Comparison of ENCODE assay signal across 24 cellular contexts in the genomic region with DNA sequence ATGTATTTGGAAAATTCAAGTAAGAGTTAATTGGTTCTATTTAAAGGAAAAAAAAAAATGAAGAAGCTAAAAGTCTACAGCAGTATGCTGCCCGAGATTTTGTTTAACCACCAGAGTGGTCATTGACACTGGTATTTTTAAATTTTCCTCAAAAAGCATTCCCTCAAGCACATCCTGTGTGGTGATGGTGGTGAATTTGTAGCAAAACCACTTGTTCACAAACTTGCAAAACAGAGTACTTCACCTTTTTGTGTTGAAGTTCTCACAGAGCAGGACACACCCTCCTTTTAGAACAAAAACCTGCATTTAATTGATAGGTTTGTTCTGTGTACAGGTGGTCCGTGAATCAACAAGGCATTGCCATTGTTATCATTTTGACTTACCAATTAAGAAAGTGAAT.
DNase-seq lines count a peak whose midpoint lies in the region; ATAC-seq and TF ChIP-seq lines count a peak whose summit lies in the region.
"Had no signal": no experiment of that assay in that cellular context is flagged by ENCODE, and none has a peak within 500 bp of the region (broad histone marks: within the 10 kb centered on the region; RNA-seq: fewer than 3 reads in every experiment).

No MANE protein-coding gene starts in this region.

- POLR2A ChIA-PET in CD8-positive, alpha-beta T cell (lab: Charles Lee) = no interaction called here

- peak overlapping the region; percentile 63 to 89 (median 81) for H3K4me3 Mint-ChIP-seq in immature natural killer cell
- no peak overlapping the region for H3K4me3 Mint-ChIP-seq in CD8-positive, alpha-beta T cell
- H3K4me3 Mint-ChIP-seq: activated CD8-positive, alpha-beta T cell treated with anti-CD3 and anti-CD28 coated beads, Interleukin-2, amount 10 ng/mL, durations not matched to agents 7 days and 5 days; neural crest cell; WTC11 had no signal

- H3K4me1 ChIP-seq in CD8-positive, alpha-beta T cell (ENCODE audit: insufficient read depth, low read length) = no peaks in the 10 kb centered on the region
- H3K4me1 ChIP-seq: ascending aorta had no signal

- H3K9me3 Mint-ChIP-seq in immature natural killer cell = no peaks in the 10 kb centered on the region
- H3K9me3 Mint-ChIP-seq in CD8-positive, alpha-beta T cell = no peaks in the 10 kb centered on the region
- H3K9me3 Mint-ChIP-seq: activated T-cell treated with anti-CD3 and anti-CD28 coated beads, Interleukin-2, amount 50 U/mL, for 4 hours; neural crest cell had no signal

- peak overlapping the region in 5 of 6 donors; percentile 7 to 50 (median 25) for H3K27ac Mint-ChIP-seq in immature natural killer cell
- no peak overlapping the region for H3K27ac Mint-ChIP-seq in CD8-positive, alpha-beta T cell
- H3K27ac Mint-ChIP-seq: activated CD8-positive, alpha-beta T cell treated with anti-CD3 and anti-CD28 coated beads, Interleukin-2, amount 10 ng/mL, durations not matched to agents 7 days and 5 days; progenitor cell of endocrine pancreas; WTC11 had no signal

- no peak for TF ChIP-seq CTCF in CD8-positive, alpha-beta T cell (IDR thresholded peaks at IDR 0.05)

- peak; percentile 32 for ATAC-seq in GM18502 (IDR thresholded peaks at IDR 0.05; ENCODE audit: poor library complexity, unreplicated experiment)
- peak; percentile 52 for ATAC-seq in GM19324 (IDR thresholded peaks at IDR 0.05; ENCODE audit: low FRiP score, unreplicated experiment)
- peak; percentile 34 for ATAC-seq in HG03469 (IDR thresholded peaks at IDR 0.05; ENCODE audit: unreplicated experiment)
- ATAC-seq in GM21515 (IDR thresholded peaks at IDR 0.05; ENCODE audit: unreplicated experiment) = no peak
- ATAC-seq in CD8-positive, alpha-beta T cell = no peak
- ATAC-seq in HG02852 (IDR thresholded peaks at IDR 0.05; ENCODE audit: unreplicated experiment) = no peak
- ATAC-seq: activated CD8-positive, alpha-beta T cell treated with anti-CD3 and anti-CD28 coated beads, Interleukin-2, amount 10 ng/mL, durations not matched to agents 7 days and 5 days; activated T-cell treated with anti-CD3 and anti-CD28 coated beads, Interleukin-2, amount 50 U/mL, for 4 hours; left colon; stimulated activated naive CD8-positive, alpha-beta T cell treated with anti-CD3 and anti-CD28 coated beads, Interleukin-15, Interleukin-2, amounts not matched to agents 100 U/mL and 50 U/mL, for 24 hours; WTC11 had no signal

- H3K27ac ChIP-seq in CD8-positive, alpha-beta T cell (ENCODE audit: low read depth, low read length) = no peak overlapping the region
- H3K27ac ChIP-seq: ascending aorta, KMS-11, tibial nerve had no signal

- no peaks in the 10 kb centered on the region for H3K27me3 ChIP-seq in CD8-positive, alpha-beta T cell (ENCODE audit: insufficient read depth, low read length)
- H3K27me3 ChIP-seq: ascending aorta, tibial nerve had no signal

- intact Hi-C loops in CD8-positive, alpha-beta T cell (cut with DNase I, micrococcal nuclease) = no loop called here

- no peaks in the 10 kb centered on the region for H3K9me3 ChIP-seq in CD8-positive, alpha-beta T cell (ENCODE audit: low read length)
- H3K9me3 ChIP-seq: ascending aorta, tibial nerve had no signal

- peaks cover 0 to 3% (median 3%) of the 10 kb centered on the region in 3 donors for H3K27me3 Mint-ChIP-seq in immature natural killer cell (ENCODE audit: low read depth in 3 of 3)
- H3K27me3 Mint-ChIP-seq in CD8-positive, alpha-beta T cell (ENCODE audit: low read depth) = peaks cover 2% of the 10 kb centered on the region

- DNase-seq in immature natural killer cell = peak; percentile 60 to 63 (median 61)
- DNase-seq in CD8-positive, alpha-beta T cell = no peak
- DNase-seq: activated CD8-positive, alpha-beta T cell treated with anti-CD3 and anti-CD28 coated beads, Interleukin-2, amount 10 ng/mL, durations not matched to agents 7 days and 5 days; activated naive CD4-positive, alpha-beta T cell treated with anti-CD3 and anti-CD28 coated beads, Interleukin-2, amount 50 U/mL, for 16 hours; activated T-cell treated with anti-CD3 and anti-CD28 coated beads, Interleukin-2, amount 50 U/mL, for 4 hours; AML-193; glutamatergic neuron; H7; left colon; NCI-H1092; NCI-H2107; NCI-H510A treated with DMSO at 0.1 percent for 48 hours; stimulated activated naive CD8-positive, alpha-beta T cell treated with anti-CD3 and anti-CD28 coated beads, Interleukin-15, Interleukin-2, amounts not matched to agents 100 U/mL and 50 U/mL, for 24 hours had no signal

- peaks cover 60 to 75% of the 10 kb centered on the region in 2 donors for H3K4me1 Mint-ChIP-seq in immature natural killer cell
- H3K4me1 Mint-ChIP-seq in CD8-positive, alpha-beta T cell (ENCODE audit: low read depth) = peaks cover 10% of the 10 kb centered on the region
- H3K4me1 Mint-ChIP-seq: neural crest cell had no signal

- H3K36me3 ChIP-seq in CD8-positive, alpha-beta T cell (ENCODE audit: insufficient read depth, low read length) = no peaks in the 10 kb centered on the region
- H3K36me3 ChIP-seq: ascending aorta, tibial nerve had no signal

- CTCF ChIA-PET in CD8-positive, alpha-beta T cell (lab: Charles Lee) = no interaction called here

- H3K36me3 Mint-ChIP-seq in immature natural killer cell = peaks cover 0 to 4% (median 0%) of the 10 kb centered on the region in 3 donors
- H3K36me3 Mint-ChIP-seq in CD8-positive, alpha-beta T cell = no peaks in the 10 kb centered on the region
- H3K36me3 Mint-ChIP-seq: WTC11 had no signal

- no peak overlapping the region for H3K4me3 ChIP-seq in CD8-positive, alpha-beta T cell (ENCODE audit: low read depth, low read length)
- H3K4me3 ChIP-seq: ascending aorta, tibial nerve had no signal

Comparison
In these comparisons a context has a peak if more than half of its experiments do, and no peak if none do; other contexts are left out.
1. ATAC-seq: peak in GM18502 (single experiment), GM19324 (single experiment) and HG03469 (single experiment); none in GM21515 (single experiment), CD8-positive, alpha-beta T cell (single experiment) and HG02852 (single experiment).
2. DNase-seq: peak in immature natural killer cell (3 of 3); none in CD8-positive, alpha-beta T cell (0 of 7).